ENCODE assay signal across 19 cellular contexts in the genomic region with DNA sequence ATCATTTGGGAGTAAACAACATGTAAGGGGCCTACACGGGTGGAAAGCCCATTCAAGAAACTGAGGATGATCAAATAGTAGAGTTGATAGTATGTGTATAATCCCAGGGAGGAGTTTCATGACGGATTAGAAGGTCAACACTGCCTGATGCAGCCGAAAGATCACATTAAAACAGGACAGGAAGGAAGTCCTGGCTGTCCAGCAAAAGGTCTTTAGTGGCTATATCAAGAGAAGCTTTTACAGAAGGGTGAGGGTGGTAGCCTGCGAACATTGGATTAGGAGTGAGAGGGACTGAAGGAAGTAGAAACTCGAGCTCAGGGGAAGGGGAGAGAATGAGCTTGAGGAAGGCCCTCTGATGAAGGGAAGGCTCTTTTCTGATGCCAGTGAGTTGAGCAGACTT. TPM values are rescaled to one million over a fixed set of nuclear protein-coding genes. Genes with fewer than 3 reads are reported as not detected.
A peak's percentile ranks its signal among the peaks of the same experiment; 100 is the strongest.
DNase-seq lines count a peak whose midpoint lies in the region; TF ChIP-seq lines count a peak whose summit lies in the region.
"Had no signal": no experiment of that assay in that cellular context is flagged by ENCODE, and none has a peak within 500 bp of the region (broad histone marks: within the 10 kb centered on the region; RNA-seq: fewer than 3 reads in every experiment).

No MANE protein-coding gene starts in this region.

- H3K27me3 ChIP-seq in osteoblast (ENCODE audit: insufficient read depth, low read length), result no peaks in the 10 kb centered on the region
- H3K27me3 ChIP-seq: BLaER1 treated with 17β-estradiol and CSF1 and Interleukin-3, amounts not matched to agents 10 nM and 100 nM had no signal

- TF ChIP-seq CTCF in neural crest cell (conservative IDR thresholded peaks at IDR 0.05), result no peak
- TF ChIP-seq CTCF in osteoblast (IDR thresholded peaks at IDR 0.05; ENCODE audit: extremely low read depth, low read depth, low read length), result no peak

- no peak for TF ChIP-seq POLR2A in erythroblast (IDR thresholded peaks at IDR 0.05; ENCODE audit: low read length)

- peaks cover 7% of the 10 kb centered on the region for H3K36me3 Mint-ChIP-seq in activated CD4-positive, alpha-beta T cell treated with anti-CD3 and anti-CD28 coated beads, Interleukin-2, amount 10 ng/mL, durations not matched to agents 7 days and 5 days (ENCODE audit: low read depth)
- H3K36me3 Mint-ChIP-seq in neural crest cell (ENCODE audit: low read depth), result no peaks in the 10 kb centered on the region

- no peak overlapping the region for H3K4me2 ChIP-seq in osteoblast (ENCODE audit: insufficient read depth, low read length)

- no peaks in the 10 kb centered on the region for H3K4me1 ChIP-seq in osteoblast (ENCODE audit: insufficient read depth, low read length)
- H3K4me1 ChIP-seq: Caco-2 had no signal

- no peak for DNase-seq in activated CD4-positive, alpha-beta T cell treated with anti-CD3 and anti-CD28 coated beads, Interleukin-2, amount 10 ng/mL, durations not matched to agents 7 days and 5 days
- no peak for DNase-seq in activated CD4-positive, alpha-beta T cell treated with anti-CD3 and anti-CD28 coated beads for 4 hours
- DNase-seq in OCI-M1 (lab: John Stamatoyannopoulos, UW), result peak; percentile 12
- DNase-seq in erythroblast (lab: John Stamatoyannopoulos, UW), result peak; percentile 26 to 29
- no peak for DNase-seq in neural crest cell (ENCODE audit: low read depth, low spot score)
- no peak for DNase-seq in osteoblast (ENCODE audit: insufficient read length, low spot score, missing footprints)
- no peak for DNase-seq in GM03348 (ENCODE audit: low spot score)
- DNase-seq in stimulated activated CD4-positive, alpha-beta T cell treated with anti-CD3 and anti-CD28 coated beads, Interleukin-4, amount 100 ng/mL, for 1 hour, result no peak
- DNase-seq: Caco-2, DMS53, IMR-90, NCI-H1436 treated with DMSO at 0.1 percent for 48 hours, NCI-H2081, NCI-H510A treated with DMSO at 0.1 percent for 48 hours, RPMI8226 had no signal

- H3K4me3 ChIP-seq in osteoblast (ENCODE audit: insufficient read depth, low read length), result no peak overlapping the region
- H3K4me3 ChIP-seq: BLaER1 treated with 17β-estradiol and CSF1 and Interleukin-3, amounts not matched to agents 10 nM and 100 nM; GM12878 had no signal

- no peaks in the 10 kb centered on the region for H3K36me3 ChIP-seq in osteoblast (ENCODE audit: insufficient read depth, low read length)

- CTCF ChIA-PET in activated CD4-positive, alpha-beta T cell treated with anti-CD3 and anti-CD28 coated beads, Interleukin-2, amount 10 ng/mL, durations not matched to agents 7 days and 5 days (lab: Charles Lee), result interaction anchor here (1.1 to 1.5 kb wide), 2 partner anchors 22 to 23 kb away, joined by 3 to 4 read pairs; no protein-coding TSS in a partner anchor

- H3K79me2 ChIP-seq in osteoblast (ENCODE audit: insufficient read depth, low read length), result no peaks in the 10 kb centered on the region

- H3K4me3 Mint-ChIP-seq in activated CD4-positive, alpha-beta T cell treated with anti-CD3 and anti-CD28 coated beads, Interleukin-2, amount 10 ng/mL, durations not matched to agents 7 days and 5 days, result no peak overlapping the region
- no peak overlapping the region for H3K4me3 Mint-ChIP-seq in neural crest cell

- H3K27ac Mint-ChIP-seq in activated CD4-positive, alpha-beta T cell treated with anti-CD3 and anti-CD28 coated beads, Interleukin-2, amount 10 ng/mL, durations not matched to agents 7 days and 5 days, result peak overlapping the region; percentile 15
- H3K27ac Mint-ChIP-seq in neural crest cell (ENCODE audit: unreplicated experiment), result peak overlapping the region; percentile 9

- no peak overlapping the region for H3K27ac ChIP-seq in osteoblast (ENCODE audit: low read depth, low read length)
- H3K27ac ChIP-seq: BLaER1 treated with 17β-estradiol and CSF1 and Interleukin-3, amounts not matched to agents 10 nM and 100 nM had no signal

- H3K27me3 Mint-ChIP-seq in activated CD4-positive, alpha-beta T cell treated with anti-CD3 and anti-CD28 coated beads, Interleukin-2, amount 10 ng/mL, durations not matched to agents 7 days and 5 days, result peaks cover 1% of the 10 kb centered on the region
- H3K27me3 Mint-ChIP-seq in neural crest cell (ENCODE audit: low read depth), result peaks cover 10% of the 10 kb centered on the region

- peaks cover 2% of the 10 kb centered on the region for H3K9me3 Mint-ChIP-seq in activated CD4-positive, alpha-beta T cell treated with anti-CD3 and anti-CD28 coated beads, Interleukin-2, amount 10 ng/mL, durations not matched to agents 7 days and 5 days
- H3K9me3 Mint-ChIP-seq in neural crest cell, result no peaks in the 10 kb centered on the region

- no peaks in the 10 kb centered on the region for H3K9me3 ChIP-seq in osteoblast (ENCODE audit: low read depth, low read length)
- H3K9me3 ChIP-seq: BLaER1 treated with 17β-estradiol and CSF1 and Interleukin-3, amounts not matched to agents 10 nM and 100 nM; Caco-2 had no signal

- POLR2A ChIA-PET in activated CD4-positive, alpha-beta T cell treated with anti-CD3 and anti-CD28 coated beads, Interleukin-2, amount 10 ng/mL, durations not matched to agents 7 days and 5 days (lab: Charles Lee), result no interaction called here

- peaks cover 34% of the 10 kb centered on the region for H3K4me1 Mint-ChIP-seq in activated CD4-positive, alpha-beta T cell treated with anti-CD3 and anti-CD28 coated beads, Interleukin-2, amount 10 ng/mL, durations not matched to agents 7 days and 5 days
- H3K4me1 Mint-ChIP-seq in neural crest cell, result no peaks in the 10 kb centered on the region

- no peaks in the 10 kb centered on the region for H4K20me1 ChIP-seq in osteoblast (ENCODE audit: insufficient read depth, low read length)

- H2AFZ ChIP-seq in osteoblast (ENCODE audit: low read length), result no peak overlapping the region

RNA-seq across cellular contexts. Expression of gene DOCK8, which starts 36.0 kb away (rescaled TPM):
- total RNA-seq in activated CD4-positive, alpha-beta T cell treated with anti-CD3 and anti-CD28 coated beads, Interleukin-2, amount 10 ng/mL, durations not matched to agents 7 days and 5 days, result 100 to 1,000 TPM; 270 to 283 TPM
- 0.58 and 0.68 TPM in 2 replicates for total RNA-seq in neural crest cell
- under 0.01 TPM in 2 replicates for total RNA-seq in osteoblast
- total RNA-seq: A172, IMR-90, LHCN-M2 had no signal

Comparison
In these comparisons a context has a peak if more than half of its experiments do, and no peak if none do; other contexts are left out.
1. DNase-seq: peak in OCI-M1 (single experiment) and erythroblast (2 of 2); none in activated CD4-positive, alpha-beta T cell treated with anti-CD3 and anti-CD28 coated beads, Interleukin-2, amount 10 ng/mL, durations not matched to agents 7 days and 5 days (single experiment), activated CD4-positive, alpha-beta T cell treated with anti-CD3 and anti-CD28 coated beads for 4 hours (0 of 2), neural crest cell (single experiment), osteoblast (single experiment), GM03348 (single experiment) and stimulated activated CD4-positive, alpha-beta T cell treated with anti-CD3 and anti-CD28 coated beads, Interleukin-4, amount 100 ng/mL, for 1 hour (single experiment).
2. RNA of gene DOCK8, which starts 36.0 kb away (total RNA-seq): 270 to 283 TPM in activated CD4-positive, alpha-beta T cell treated with anti-CD3 and anti-CD28 coated beads, Interleukin-2, amount 10 ng/mL, durations not matched to agents 7 days and 5 days; 0.58 to 0.68 TPM in neural crest cell and under 0.01 TPM in osteoblast; every median in the first group is over 100 times any median in the second.